Comparison of ENCODE assay signal across 17 cellular contexts in genomic region chr22:37940698-37941376, GRCh38. TPM values are rescaled to one million over a fixed set of nuclear protein-coding genes. Genes with fewer than 3 reads are reported as not detected.
DNase-seq lines count a peak whose midpoint lies in the region; ATAC-seq, FAIRE-seq and TF ChIP-seq lines count a peak whose summit lies in the region.
"Had no signal": no experiment of that assay in that cellular context is flagged by ENCODE, and none has a peak within 500 bp of the region (broad histone marks: within the 10 kb centered on the region; RNA-seq: fewer than 3 reads in every experiment).

No MANE protein-coding gene starts in this region.

- no peak overlapping the region for H2AFZ ChIP-seq in IMR-90 (replicated peaks; ENCODE audit: low read length, poor library complexity)

- H2BK15ac ChIP-seq in IMR-90 (ENCODE audit: low read depth, low read length), result no peak overlapping the region

- POLR2A ChIA-PET in IMR-90 (lab: Charles Lee; ENCODE audit: unreplicated experiment) (no interaction called here), HEK293T (lab: Yijun Ruan, JAX) (no interaction called here)
- POLR2A ChIA-PET in activated CD8-positive, alpha-beta T cell treated with anti-CD3 and anti-CD28 coated beads for 36 hours (lab: Charles Lee), result no interaction called here

- ATAC-seq in IMR-90 (ENCODE audit: low read depth) (no peak), pancreas (no peak)
- peak; percentile 58 for ATAC-seq in activated CD8-positive, alpha-beta T cell treated with anti-CD3 and anti-CD28 coated beads for 36 hours
- ATAC-seq: Panc1, T-helper 17 cell had no signal

- no peak overlapping the region for H3K56ac ChIP-seq in IMR-90 (ENCODE audit: extremely low read depth, insufficient read depth, low read length)

- H3K27ac ChIP-seq in BLaER1 (peak overlapping the region; percentile 81), IMR-90 (ENCODE audit: insufficient read depth, low read length) (no peak overlapping the region), pancreas (no peak overlapping the region)
- H3K27ac ChIP-seq: ascending aorta, transverse colon had no signal

- H3K4me2 ChIP-seq in BLaER1 (peak overlapping the region; percentile 84), IMR-90 (ENCODE audit: low read depth, low read length) (no peak overlapping the region)

- no peak overlapping the region for H3K4ac ChIP-seq in IMR-90 (ENCODE audit: low read depth, low read length)

- TF ChIP-seq RAD21 in IMR-90 (IDR thresholded peaks at IDR 0.05; ENCODE audit: low read length), result no peak

- H3K14ac ChIP-seq in IMR-90 (replicated peaks; ENCODE audit: low read depth, low read length), result no peak overlapping the region

- H3K36me3 Mint-ChIP-seq in activated CD8-positive, alpha-beta T cell treated with anti-CD3 and anti-CD28 coated beads for 36 hours (ENCODE audit: low read depth), result no peaks in the 10 kb centered on the region

- H4K8ac ChIP-seq in IMR-90 (ENCODE audit: low read depth in 2 of 2, low read length in 2 of 2), result no peak overlapping the region

- peak overlapping the region; percentile 35 for H3K4me3 ChIP-seq in BLaER1
- H3K4me3 ChIP-seq in IMR-90 (ENCODE audit: insufficient read depth, low read depth, low read length), result no peak overlapping the region
- no peak overlapping the region for H3K4me3 ChIP-seq in pancreas
- H3K4me3 ChIP-seq: ascending aorta, transverse colon had no signal

- no peak overlapping the region for H3K27ac Mint-ChIP-seq in activated CD8-positive, alpha-beta T cell treated with anti-CD3 and anti-CD28 coated beads for 36 hours
- H3K27ac Mint-ChIP-seq: activated CD4-positive, alpha-beta T cell treated with anti-CD3 and anti-CD28 coated beads, Interleukin-2, amount 10 ng/mL, durations not matched to agents 24 days and 14 days had no signal

- no peaks in the 10 kb centered on the region for H3K4me1 Mint-ChIP-seq in activated CD8-positive, alpha-beta T cell treated with anti-CD3 and anti-CD28 coated beads for 36 hours (ENCODE audit: low read depth)
- H3K4me1 Mint-ChIP-seq: activated CD4-positive, alpha-beta T cell treated with anti-CD3 and anti-CD28 coated beads, Interleukin-2, amount 10 ng/mL, durations not matched to agents 24 days and 14 days; T-helper 17 cell had no signal

- no peak overlapping the region for H2AK5ac ChIP-seq in IMR-90 (ENCODE audit: low read depth, low read length)

- H3K9me3 ChIP-seq in BLaER1, result no peaks in the 10 kb centered on the region
- no peaks in the 10 kb centered on the region for H3K9me3 ChIP-seq in IMR-90 (ENCODE audit: control insufficient read depth, insufficient read depth, low read length)
- no peaks in the 10 kb centered on the region for H3K9me3 ChIP-seq in pancreas
- H3K9me3 ChIP-seq: ascending aorta, transverse colon had no signal

- TF ChIP-seq CTCF in IMR-90 (conservative IDR thresholded peaks at IDR 0.05; ENCODE audit: low read depth, low read length) (no peak), pancreas (IDR thresholded peaks at IDR 0.05) (no peak)
- TF ChIP-seq CTCF in activated CD8-positive, alpha-beta T cell treated with anti-CD3 and anti-CD28 coated beads for 36 hours (IDR thresholded peaks at IDR 0.05), result no peak

- peaks cover 4% of the 10 kb centered on the region; the same call in 1 of the 2 replicates for H4K20me1 ChIP-seq in BLaER1
- no peaks in the 10 kb centered on the region; the same call in 1 of the 2 replicates for H4K20me1 ChIP-seq in IMR-90 (ENCODE audit: insufficient read depth, low read length)

- H3K9me1 ChIP-seq in IMR-90 (ENCODE audit: insufficient read depth, low read length), result 0 out of 2 replicates have a peak, but pooled peaks cover 7% of the 10 kb centered on the region

- H2AK9ac ChIP-seq in IMR-90 (replicated peaks; ENCODE audit: low read depth, low read length, poor library complexity), result peak overlapping the region; percentile 23

- H3K18ac ChIP-seq in IMR-90 (ENCODE audit: low read depth, low read length), result no peak overlapping the region

- H2BK20ac ChIP-seq in IMR-90 (ENCODE audit: low read depth, low read length), result no peak overlapping the region

- H4K5ac ChIP-seq in IMR-90 (ENCODE audit: low read depth, low read length), result no peak overlapping the region

- H3K9me3 Mint-ChIP-seq in activated CD8-positive, alpha-beta T cell treated with anti-CD3 and anti-CD28 coated beads for 36 hours, result no peaks in the 10 kb centered on the region
- H3K9me3 Mint-ChIP-seq: activated CD4-positive, alpha-beta T cell treated with anti-CD3 and anti-CD28 coated beads, Interleukin-2, amount 10 ng/mL, durations not matched to agents 24 days and 14 days had no signal

- no TSS peak for BruUV-seq in IMR-90 (replicated peaks; lab: Mats Ljungman, UMichigan)

- no peak for FAIRE-seq in pancreas (lab: Jason Lieb, UNC)

- no peak overlapping the region for H4K91ac ChIP-seq in IMR-90 (ENCODE audit: insufficient read depth, low read depth, low read length)

- dilution Hi-C loops in IMR-90 (cut with HindIII; ENCODE audit: low sequenced_read_pairs, unreplicated experiment), result no loop called here

- H3K27me3 ChIP-seq in BLaER1, result no peaks in the 10 kb centered on the region
- no peaks in the 10 kb centered on the region for H3K27me3 ChIP-seq in IMR-90 (ENCODE audit: control insufficient read depth, insufficient read depth, low read length)
- H3K27me3 ChIP-seq in pancreas, result no peaks in the 10 kb centered on the region
- H3K27me3 ChIP-seq: ascending aorta, transverse colon had no signal

- peaks cover 3 to 9% of the 10 kb centered on the region in 2 experiments; a peak in 2 of 4 replicates for H3K79me1 ChIP-seq in IMR-90 (ENCODE audit: low read depth in 1 of 2, low read length in 2 of 2)

- in situ Hi-C loops in IMR-90 (cut with MboI; ENCODE audit: low sequenced_read_pairs), result no loop called here

- no peak overlapping the region for H2BK120ac ChIP-seq in IMR-90 (ENCODE audit: low read depth, low read length)

- CTCF ChIA-PET in IMR-90 (lab: Yijun Ruan, JAX), result no interaction called here
- CTCF ChIA-PET in activated CD8-positive, alpha-beta T cell treated with anti-CD3 and anti-CD28 coated beads for 36 hours (lab: Charles Lee), result no interaction called here
- CTCF ChIA-PET in HEK293T (lab: Yijun Ruan, JAX), result no interaction called here

- intact Hi-C loops in IMR-90 (cut with micrococcal nuclease) (no loop called here), pancreas (cut with DNase I) (loop anchor here in 1 of 3 donors (10.0 kb wide), 1 partner anchor 56 kb away; no protein-coding TSS in a partner anchor)
- intact Hi-C loops in activated CD8-positive, alpha-beta T cell treated with anti-CD3 and anti-CD28 coated beads for 36 hours (cut with micrococcal nuclease), result no loop called here

- DNase-seq in IMR-90 (no peak), iPS-NIHi7 (ENCODE audit: extremely low spot score) (peak; percentile 33), NCI-H1436 (lab: John Stamatoyannopoulos, UW) (no peak), HEK293T (ENCODE audit: extremely low spot score) (no peak), pancreas (no peak), NCI-H345 (lab: John Stamatoyannopoulos, UW) (no peak)
- no peak for DNase-seq in activated CD8-positive, alpha-beta T cell treated with anti-CD3 and anti-CD28 coated beads for 36 hours
- DNase-seq: activated CD4-positive, alpha-beta T cell treated with anti-CD3 and anti-CD28 coated beads, Interleukin-2, amount 10 ng/mL, durations not matched to agents 24 days and 14 days; DMS153; NCI-H2227 treated with DMSO at 0.1 percent for 48 hours; T-helper 17 cell; transverse colon had no signal

- TF ChIP-seq POLR2A in IMR-90 (IDR thresholded peaks at IDR 0.05; ENCODE audit: low read depth, low read length), result no peak

- H3K36me3 ChIP-seq in BLaER1, result peaks cover 70% of the 10 kb centered on the region
- peaks cover 47% of the 10 kb centered on the region for H3K36me3 ChIP-seq in IMR-90 (ENCODE audit: control insufficient read depth, insufficient read depth, low read length)
- H3K36me3 ChIP-seq in pancreas, result peaks cover 0 to 34% (median 19%) of the 10 kb centered on the region in 3 donors

- H3K4me1 ChIP-seq in BLaER1 (peaks cover 59% of the 10 kb centered on the region), IMR-90 (ENCODE audit: control insufficient read depth, insufficient read depth, low read length) (no peaks in the 10 kb centered on the region), pancreas (no peaks in the 10 kb centered on the region)
- H3K4me1 ChIP-seq: ascending aorta, transverse colon had no signal

- H3K23ac ChIP-seq in IMR-90 (ENCODE audit: low read depth, low read length), result no peak overlapping the region

- no peak overlapping the region for H3K4me3 Mint-ChIP-seq in activated CD8-positive, alpha-beta T cell treated with anti-CD3 and anti-CD28 coated beads for 36 hours
- H3K4me3 Mint-ChIP-seq: activated CD4-positive, alpha-beta T cell treated with anti-CD3 and anti-CD28 coated beads, Interleukin-2, amount 10 ng/mL, durations not matched to agents 24 days and 14 days; T-helper 17 cell had no signal

- WGBS in IMR-90 (ENCODE audit: extremely low coverage in 2 of 2, insufficient read length in 1 of 2), 2 experiments, result 72% methylated on average over 9 of the region's 12 CpGs; no CpG with 5 or more reads in 1 of the 2 experiments
- WGBS in pancreas, 2 donors, result 90 to 93% methylated on average over 12 of the region's 12 CpGs

- peak overlapping the region; percentile 56 for H3K9ac ChIP-seq in BLaER1
- H3K9ac ChIP-seq in IMR-90 (ENCODE audit: low read depth, low read length), result no peak overlapping the region

- H3K27me3 Mint-ChIP-seq in activated CD8-positive, alpha-beta T cell treated with anti-CD3 and anti-CD28 coated beads for 36 hours, result no peaks in the 10 kb centered on the region
- H3K27me3 Mint-ChIP-seq: activated CD4-positive, alpha-beta T cell treated with anti-CD3 and anti-CD28 coated beads, Interleukin-2, amount 10 ng/mL, durations not matched to agents 24 days and 14 days; T-helper 17 cell had no signal

- H2BK5ac ChIP-seq in IMR-90 (ENCODE audit: low read depth, low read length, poor library complexity, severe bottlenecking), result no peak overlapping the region

RNA-seq across cellular contexts. Expression of gene C22orf23, which starts 12.6 kb away (rescaled TPM):
- 0.28 and 0.54 TPM in 2 replicates for total RNA-seq in IMR-90 (2012; rRNA removed)
- 0.39 and 0.50 TPM in 2 replicates for polyA plus RNA-seq in IMR-90 (2012; rRNA removed)
- polyA plus RNA-seq in IMR-90 (2012; cell fraction: cytosol; rRNA removed), result 0.31 and 0.54 TPM in 2 replicates
- 1.0 TPM in 2 replicates for polyA plus RNA-seq in IMR-90 (2012; cell fraction: nucleus; rRNA removed; ENCODE audit: low replicate concordance)
- not detected for total RNA-seq in activated CD8-positive, alpha-beta T cell treated with anti-CD3 and anti-CD28 coated beads for 36 hours
- under 1 TPM in 4 of 6 donors, not detected in 2; 0.09 to 0.31 (median 0.22) TPM for total RNA-seq in pancreas
- under 1 TPM; 0.38 to 0.68 TPM for polyA plus RNA-seq in pancreas
- total RNA-seq: ascending aorta, kidney epithelial cell, T-helper 17 cell, transverse colon had no signal

RNA-seq across cellular contexts. Expression of gene POLR2F, which starts 12.7 kb away (rescaled TPM):
- total RNA-seq in IMR-90 (2012; rRNA removed) (26.0 and 68.6 TPM in 2 replicates), pancreas (10 to 100 TPM; 21.2 to 32.5 (median 27.7) TPM)
- polyA plus RNA-seq in IMR-90 (2012; rRNA removed) (147 and 180 TPM in 2 replicates), pancreas (10 to 100 TPM; 61.9 to 74.5 TPM)
- polyA plus RNA-seq in IMR-90 (2012; cell fraction: cytosol; rRNA removed), result 113 and 116 TPM in 2 replicates
- 36.6 and 58.9 TPM in 2 replicates for polyA plus RNA-seq in IMR-90 (2012; cell fraction: nucleus; rRNA removed; ENCODE audit: low replicate concordance)
- 10 to 100 TPM; 82.2 to 85.4 TPM for total RNA-seq in activated CD8-positive, alpha-beta T cell treated with anti-CD3 and anti-CD28 coated beads for 36 hours

RNA-seq across cellular contexts. Expression of gene MICALL1, which starts 34.7 kb away (rescaled TPM):
- total RNA-seq in IMR-90 (2012; rRNA removed), result 12.2 and 12.4 TPM in 2 replicates
- 22.3 and 25.3 TPM in 2 replicates for polyA plus RNA-seq in IMR-90 (2012; rRNA removed)
- 13.7 and 21.3 TPM in 2 replicates for polyA plus RNA-seq in IMR-90 (2012; cell fraction: cytosol; rRNA removed)
- polyA plus RNA-seq in IMR-90 (2012; cell fraction: nucleus; rRNA removed; ENCODE audit: low replicate concordance), result 20.4 and 54.3 TPM in 2 replicates
- 10 to 100 TPM; 10.2 to 11.8 TPM for total RNA-seq in activated CD8-positive, alpha-beta T cell treated with anti-CD3 and anti-CD28 coated beads for 36 hours
- 10 to 100 TPM; 16.5 to 22.3 (median 19.3) TPM for total RNA-seq in pancreas
- polyA plus RNA-seq in pancreas, result 10 to 100 TPM in 1 of 2 donors, 1 to 10 TPM in 1; 8.8 to 19.5 TPM

RNA-seq across cellular contexts. Expression of gene SOX10, which starts 43.5 kb away (rescaled TPM):
- total RNA-seq in IMR-90 (2012; rRNA removed) (not detected in 2 replicates), pancreas (under 1 TPM; 0.06 to 0.67 (median 0.18) TPM)
- polyA plus RNA-seq in IMR-90 (2012; rRNA removed) (not detected in 2 replicates), pancreas (under 1 TPM; 0.38 to 0.96 TPM)
- not detected in 2 replicates for polyA plus RNA-seq in IMR-90 (2012; cell fraction: cytosol; rRNA removed)
- polyA plus RNA-seq in IMR-90 (2012; cell fraction: nucleus; rRNA removed; ENCODE audit: low replicate concordance), result not detected in 2 replicates
- total RNA-seq in activated CD8-positive, alpha-beta T cell treated with anti-CD3 and anti-CD28 coated beads for 36 hours, result not detected
- total RNA-seq: activated CD4-positive, alpha-beta T cell treated with anti-CD3 and anti-CD28 coated beads, Interleukin-2, amount 10 ng/mL, durations not matched to agents 24 days and 14 days; kidney epithelial cell; pulmonary artery endothelial cell; T-helper 17 cell had no signal
